Comparison of ENCODE assay signal across 8 cellular contexts in genomic region chr12:77746108-77746507, GRCh38.
DNase-seq lines count a peak whose midpoint lies in the region; ATAC-seq and TF ChIP-seq lines count a peak whose summit lies in the region.

No MANE protein-coding gene starts in this region.

- no peak overlapping the region for H3K4me3 ChIP-seq in fibroblast of pulmonary artery (replicated peaks; ENCODE audit: low read depth, low read length)

- peak; percentile 100 for ATAC-seq in GM18519 (IDR thresholded peaks at IDR 0.05; ENCODE audit: low FRiP score, unreplicated experiment)
- peak; percentile 100 for ATAC-seq in HG02870 (IDR thresholded peaks at IDR 0.05; ENCODE audit: unreplicated experiment)

- TF ChIP-seq CTCF in fibroblast of pulmonary artery (IDR thresholded peaks at IDR 0.05; ENCODE audit: low read length, missing control alignments), result no peak

- DNase-seq in NCI-H2081 (lab: John Stamatoyannopoulos, UW) (peak; percentile 80 to 95), fibroblast of pulmonary artery (ENCODE audit: low read depth) (peak; percentile 87), cerebellum (ENCODE audit: low spot score) (no peak), amygdala (lab: John Stamatoyannopoulos, UW) (no peak)
- DNase-seq in activated T-cell treated with anti-CD3 and anti-CD28 coated beads, Interleukin-2, amount 50 U/mL, for 48 hours, result no peak
- no peak for DNase-seq in activated CD4-positive, alpha-beta T cell treated with anti-CD3 and anti-CD28 coated beads, Interleukin-2, amount 50 U/mL, for 48 hours

Comparison
In these comparisons a context has a peak if more than half of its experiments do, and no peak if none do; other contexts are left out.
1. DNase-seq: peak in NCI-H2081 (2 of 2) and fibroblast of pulmonary artery (single experiment); none in cerebellum (single experiment), activated T-cell treated with anti-CD3 and anti-CD28 coated beads, Interleukin-2, amount 50 U/mL, for 48 hours (0 of 2), amygdala (0 of 56) and activated CD4-positive, alpha-beta T cell treated with anti-CD3 and anti-CD28 coated beads, Interleukin-2, amount 50 U/mL, for 48 hours (0 of 2).